In the genomic region with DNA sequence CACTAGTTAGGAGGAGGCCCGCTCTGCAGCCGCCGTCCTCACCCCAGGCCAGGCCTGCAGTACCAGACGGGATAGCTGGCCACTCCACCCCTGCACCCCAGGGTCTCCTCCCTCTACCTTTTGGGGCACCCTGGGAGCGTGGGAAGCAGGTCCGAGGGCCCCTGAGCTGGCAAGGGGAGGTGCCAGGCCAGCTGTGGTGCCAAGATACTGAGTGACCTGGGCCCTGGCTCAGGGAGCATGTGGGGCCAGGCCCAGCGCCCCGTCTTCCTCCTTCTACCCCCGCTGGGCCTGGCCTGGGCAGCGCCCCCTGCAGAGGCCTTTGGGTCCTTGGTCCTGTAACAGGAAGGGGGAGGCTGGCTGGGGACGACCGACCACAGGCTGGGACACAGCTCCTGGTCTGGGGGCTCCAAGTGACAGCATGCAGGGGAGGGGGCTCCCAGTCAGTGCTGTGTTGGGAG, we compare ENCODE assay signal across 19 cellular contexts. TPM values are rescaled to one million over a fixed set of nuclear protein-coding genes. Genes with fewer than 3 reads are reported as not detected.
DNase-seq lines count a peak whose midpoint lies in the region; ATAC-seq and TF ChIP-seq lines count a peak whose summit lies in the region.
"Had no signal": no experiment of that assay in that cellular context is flagged by ENCODE, and none has a peak within 500 bp of the region (broad histone marks: within the 10 kb centered on the region; RNA-seq: fewer than 3 reads in every experiment).

No MANE protein-coding gene starts in this region.

- peaks cover 17 to 58% of the 10 kb centered on the region in 2 experiments for H3K79me1 ChIP-seq in IMR-90 (ENCODE audit: low read depth in 1 of 2, low read length in 2 of 2)

- H4K20me1 ChIP-seq in IMR-90 (ENCODE audit: insufficient read depth, low read length) (peaks cover 46% of the 10 kb centered on the region), hepatocyte (ENCODE audit: insufficient read depth, poor library complexity, severe bottlenecking) (peaks cover 13% of the 10 kb centered on the region)

- H3K9me2 ChIP-seq in hepatocyte (replicated peaks; ENCODE audit: insufficient read depth) = no peaks in the 10 kb centered on the region

- TF ChIP-seq POLR2A in IMR-90 (IDR thresholded peaks at IDR 0.05; ENCODE audit: low read depth, low read length) (no peak), upper lobe of left lung (IDR thresholded peaks at IDR 0.05) (no peak)

- WGBS in IMR-90 (ENCODE audit: extremely low coverage in 2 of 2, insufficient read length in 1 of 2), 2 experiments = no CpG with 5 or more reads among the region's 12 CpGs
- 89% methylated on average over 12 of the region's 12 CpGs for WGBS in hepatocyte (ENCODE audit: low lambda C conversion rate, missing lambda C conversion rate)
- WGBS in upper lobe of left lung, 2 donors = 35 to 84% methylated on average over 2 to 11 of the region's 12 CpGs

- no peak overlapping the region for H3K14ac ChIP-seq in IMR-90 (replicated peaks; ENCODE audit: low read depth, low read length)

- no peak overlapping the region for H2BK5ac ChIP-seq in IMR-90 (ENCODE audit: low read depth, low read length, poor library complexity, severe bottlenecking)

- no peak overlapping the region for H3K56ac ChIP-seq in IMR-90 (ENCODE audit: extremely low read depth, insufficient read depth, low read length)

- BruUV-seq in IMR-90 (replicated peaks; lab: Mats Ljungman, UMichigan) = no TSS peak

- intact Hi-C loops in left ventricle myocardium inferior (cut with micrococcal nuclease) (no loop called here), IMR-90 (cut with micrococcal nuclease) (no loop called here)

- no peak overlapping the region for H2BK15ac ChIP-seq in IMR-90 (ENCODE audit: low read depth, low read length)

- H3K23ac ChIP-seq in IMR-90 (ENCODE audit: low read depth, low read length) = no peak overlapping the region

- no peak overlapping the region for H3K4me2 ChIP-seq in IMR-90 (ENCODE audit: low read depth, low read length)
- no peak overlapping the region for H3K4me2 ChIP-seq in hepatocyte

- DNase-seq in cardiac muscle cell (ENCODE audit: low read depth in 1 of 2, low spot score in 1 of 2) (no peak), left ventricle myocardium inferior (no peak), IMR-90 (no peak), hepatocyte (ENCODE audit: low spot score) (peak; percentile 8), upper lobe of left lung (peak in 1 of 2 donors; percentile 75), NCI-H524 (lab: John Stamatoyannopoulos, UW) (no peak), NCI-H2196 (lab: John Stamatoyannopoulos, UW; ENCODE audit: unreplicated experiment) (no peak)
- DNase-seq: activated CD4-positive, alpha-beta T cell treated with anti-CD3 and anti-CD28 coated beads, Interleukin-2, amount 50 U/mL, for 4 hours; activated CD8-positive, alpha-beta memory T cell treated with anti-CD3 and anti-CD28 coated beads, Interleukin-2, amount 50 U/mL, for 48 hours; CD4-positive, CD25-positive, alpha-beta regulatory T cell; NCI-H1436; NCI-H2171 treated with DMSO at 0.1 percent for 48 hours; NCI-H774; SJCRH30; T-helper 2 cell had no signal

- peaks cover 8% of the 10 kb centered on the region for H3K4me1 ChIP-seq in cardiac muscle cell (ENCODE audit: low read depth)
- peaks cover 33% of the 10 kb centered on the region for H3K4me1 ChIP-seq in left ventricle myocardium inferior
- peaks cover 7% of the 10 kb centered on the region; the same call in 1 of the 2 replicates for H3K4me1 ChIP-seq in IMR-90 (ENCODE audit: control insufficient read depth, insufficient read depth, low read length)
- peaks cover 18% of the 10 kb centered on the region for H3K4me1 ChIP-seq in hepatocyte (ENCODE audit: insufficient read depth)
- peaks cover 34 to 52% (median 39%) of the 10 kb centered on the region in 4 donors for H3K4me1 ChIP-seq in upper lobe of left lung
- H3K4me1 ChIP-seq: breast epithelium, HAP-1, SJCRH30 had no signal

- H3K9me3 ChIP-seq in cardiac muscle cell (ENCODE audit: low read depth) (no peaks in the 10 kb centered on the region), left ventricle myocardium inferior (replicated peaks) (no peaks in the 10 kb centered on the region), IMR-90 (ENCODE audit: control insufficient read depth, insufficient read depth, low read length) (no peaks in the 10 kb centered on the region), hepatocyte (ENCODE audit: low read depth) (no peaks in the 10 kb centered on the region), upper lobe of left lung (no peaks in the 10 kb centered on the region)
- H3K9me3 ChIP-seq: breast epithelium, HAP-1, SJCRH30, spleen had no signal

- no peak for TF ChIP-seq EP300 in upper lobe of left lung (IDR thresholded peaks at IDR 0.05)

- no peak overlapping the region for H3K18ac ChIP-seq in IMR-90 (ENCODE audit: low read depth, low read length)

- TF ChIP-seq CTCF in cardiac muscle cell (IDR thresholded peaks at IDR 0.05; ENCODE audit: low read depth, low read length) = peak; percentile 4
- TF ChIP-seq CTCF in left ventricle myocardium inferior (IDR thresholded peaks at IDR 0.05; ENCODE audit: borderline replicate concordance) = no peak
- TF ChIP-seq CTCF in IMR-90 (conservative IDR thresholded peaks at IDR 0.05; ENCODE audit: low read depth, low read length) = 0 out of 2 replicates have a peak, but pooled peaks have one; percentile 2
- no peak for TF ChIP-seq CTCF in hepatocyte (IDR thresholded peaks at IDR 0.05; ENCODE audit: poor library complexity)
- no peak for TF ChIP-seq CTCF in upper lobe of left lung (IDR thresholded peaks at IDR 0.05)

- H2AK5ac ChIP-seq in IMR-90 (ENCODE audit: low read depth, low read length) = no peak overlapping the region

- dilution Hi-C loops in IMR-90 (cut with HindIII; ENCODE audit: low sequenced_read_pairs, unreplicated experiment) = no loop called here

- no peaks in the 10 kb centered on the region for H3K9me1 ChIP-seq in IMR-90 (ENCODE audit: insufficient read depth, low read length)

- H3K4me3 ChIP-seq in cardiac muscle cell (no peak overlapping the region), left ventricle myocardium inferior (no peak overlapping the region), IMR-90 (ENCODE audit: insufficient read depth, low read depth, low read length) (no peak overlapping the region), hepatocyte (no peak overlapping the region), upper lobe of left lung (no peak overlapping the region)
- H3K4me3 ChIP-seq: breast epithelium, HAP-1, SJCRH30, spleen had no signal

- H3K9ac ChIP-seq in IMR-90 (ENCODE audit: low read depth, low read length) = no peak overlapping the region

- TF ChIP-seq RAD21 in IMR-90 (IDR thresholded peaks at IDR 0.05; ENCODE audit: low read length) = no peak

- ATAC-seq in IMR-90 (ENCODE audit: low read depth) (no peak), upper lobe of left lung (ENCODE audit: low FRiP score in 2 of 2) (no peak), HG02798 (IDR thresholded peaks at IDR 0.05; ENCODE audit: poor library complexity, unreplicated experiment) (no peak)

- H2AFZ ChIP-seq in IMR-90 (replicated peaks; ENCODE audit: low read length, poor library complexity) (no peak overlapping the region), hepatocyte (no peak overlapping the region)

- H3K79me2 ChIP-seq in hepatocyte = peaks cover 30% of the 10 kb centered on the region

- no peaks in the 10 kb centered on the region for H3K27me3 ChIP-seq in cardiac muscle cell
- H3K27me3 ChIP-seq in left ventricle myocardium inferior (ENCODE audit: low read depth) = no peaks in the 10 kb centered on the region
- H3K27me3 ChIP-seq in IMR-90 (ENCODE audit: control insufficient read depth, insufficient read depth, low read length) = no peaks in the 10 kb centered on the region
- H3K27me3 ChIP-seq in hepatocyte = no peaks in the 10 kb centered on the region
- H3K27me3 ChIP-seq in upper lobe of left lung = no peaks in the 10 kb centered on the region
- H3K27me3 ChIP-seq: breast epithelium, SJCRH30 had no signal

- H3K4ac ChIP-seq in IMR-90 (ENCODE audit: low read depth, low read length) = no peak overlapping the region

- POLR2A ChIA-PET in IMR-90 (lab: Charles Lee; ENCODE audit: unreplicated experiment) = no interaction called here

- H2AK9ac ChIP-seq in IMR-90 (replicated peaks; ENCODE audit: low read depth, low read length, poor library complexity) = peak overlapping the region; percentile 50

- H2BK20ac ChIP-seq in IMR-90 (ENCODE audit: low read depth, low read length) = no peak overlapping the region

- CTCF ChIA-PET in IMR-90 (lab: Yijun Ruan, JAX) = no interaction called here

- in situ Hi-C loops in IMR-90 (cut with MboI; ENCODE audit: low sequenced_read_pairs) = loop anchor here (10.0 kb wide), 1 partner anchor 353 kb away; no protein-coding TSS in a partner anchor

- H2BK120ac ChIP-seq in IMR-90 (ENCODE audit: low read depth, low read length) = no peak overlapping the region

- H3K27ac ChIP-seq in cardiac muscle cell = peak overlapping the region; percentile 89
- H3K27ac ChIP-seq in left ventricle myocardium inferior (replicated peaks) = no peak overlapping the region
- no peak overlapping the region for H3K27ac ChIP-seq in IMR-90 (ENCODE audit: insufficient read depth, low read length)
- no peak overlapping the region for H3K27ac ChIP-seq in hepatocyte
- peak overlapping the region in 3 of 4 donors; percentile 74 to 88 (median 75) for H3K27ac ChIP-seq in upper lobe of left lung
- H3K27ac ChIP-seq: breast epithelium, SJCRH30 had no signal

- no peak overlapping the region for H4K5ac ChIP-seq in IMR-90 (ENCODE audit: low read depth, low read length)

- no peak overlapping the region for H4K8ac ChIP-seq in IMR-90 (ENCODE audit: low read depth in 2 of 2, low read length in 2 of 2)

- H3K36me3 ChIP-seq in cardiac muscle cell (peaks cover 3% of the 10 kb centered on the region), left ventricle myocardium inferior (peaks cover 49% of the 10 kb centered on the region), IMR-90 (ENCODE audit: control insufficient read depth, insufficient read depth, low read length) (peaks cover 40% of the 10 kb centered on the region), hepatocyte (replicated peaks; ENCODE audit: insufficient read depth, low read depth) (no peaks in the 10 kb centered on the region), upper lobe of left lung (peaks cover 2 to 72% (median 51%) of the 10 kb centered on the region in 4 donors)
- H3K36me3 ChIP-seq: breast epithelium had no signal

- H4K91ac ChIP-seq in IMR-90 (ENCODE audit: insufficient read depth, low read depth, low read length) = no peak overlapping the region

RNA-seq across cellular contexts. Expression of a gene that starts 13.0 kb away (rescaled TPM):
- total RNA-seq in cardiac muscle cell (65.1 and 72.5 TPM in 2 replicates), left ventricle myocardium inferior (67.3 TPM), IMR-90 (2012; rRNA removed) (17.9 and 25.6 TPM in 2 replicates), hepatocyte (33.0 and 35.0 TPM in 2 replicates), upper lobe of left lung (10 to 100 TPM; 45.5 to 71.8 (median 62.6) TPM)
- polyA plus RNA-seq in cardiac muscle cell (71.8 and 82.8 TPM in 2 replicates), IMR-90 (2012; rRNA removed) (48.4 and 69.5 TPM in 2 replicates), hepatocyte (57.7 and 70.4 TPM in 2 replicates)
- 84.0 and 105 TPM in 2 replicates for polyA plus RNA-seq in IMR-90 (2012; cell fraction: cytosol; rRNA removed)
- polyA plus RNA-seq in IMR-90 (2012; cell fraction: nucleus; rRNA removed; ENCODE audit: low replicate concordance) = 70.0 and 101 TPM in 2 replicates

RNA-seq across cellular contexts. Expression of a gene that starts 22.3 kb away (rescaled TPM):
- 10.4 and 14.5 TPM in 2 replicates for total RNA-seq in cardiac muscle cell
- 10.3 and 15.4 TPM in 2 replicates for polyA plus RNA-seq in cardiac muscle cell
- 17.2 TPM for total RNA-seq in left ventricle myocardium inferior
- total RNA-seq in IMR-90 (2012; rRNA removed) = 0.36 and 0.56 TPM in 2 replicates
- 8.4 and 9.0 TPM in 2 replicates for polyA plus RNA-seq in IMR-90 (2012; rRNA removed)
- 6.1 and 12.6 TPM in 2 replicates for polyA plus RNA-seq in IMR-90 (2012; cell fraction: cytosol; rRNA removed)
- 15.5 and 36.4 TPM in 2 replicates for polyA plus RNA-seq in IMR-90 (2012; cell fraction: nucleus; rRNA removed; ENCODE audit: low replicate concordance)
- 3.6 TPM in 2 replicates for total RNA-seq in hepatocyte
- polyA plus RNA-seq in hepatocyte = 11.3 and 12.2 TPM in 2 replicates
- 10 to 100 TPM; 10.5 to 35.2 (median 22.6) TPM for total RNA-seq in upper lobe of left lung
- total RNA-seq: CD4-positive, CD25-positive, alpha-beta regulatory T cell had no signal

RNA-seq across cellular contexts. Expression of a gene that starts 33.5 kb away (rescaled TPM):
- total RNA-seq in cardiac muscle cell (23.3 and 33.3 TPM in 2 replicates), left ventricle myocardium inferior (5.5 TPM), IMR-90 (2012; rRNA removed) (9.3 and 10.3 TPM in 2 replicates), hepatocyte (10.0 and 12.1 TPM in 2 replicates), upper lobe of left lung (10 to 100 TPM; 11.4 to 40.6 (median 30.2) TPM)
- polyA plus RNA-seq in cardiac muscle cell (18.9 and 30.5 TPM in 2 replicates), IMR-90 (2012; rRNA removed) (83.8 and 87.2 TPM in 2 replicates), hepatocyte (55.9 and 64.2 TPM in 2 replicates)
- 83.6 and 183 TPM in 2 replicates for polyA plus RNA-seq in IMR-90 (2012; cell fraction: cytosol; rRNA removed)
- 42.8 and 134 TPM in 2 replicates for polyA plus RNA-seq in IMR-90 (2012; cell fraction: nucleus; rRNA removed; ENCODE audit: low replicate concordance)

Comparison
In these comparisons a context has a peak if more than half of its experiments do, and no peak if none do; other contexts are left out.
1. H3K27ac ChIP-seq: peak in cardiac muscle cell (single experiment) and upper lobe of left lung (3 of 4); none in left ventricle myocardium inferior (single experiment), IMR-90 (single experiment) and hepatocyte (single experiment).
2. CTCF ChIP-seq: peak in cardiac muscle cell (single experiment) and IMR-90 (single experiment); none in left ventricle myocardium inferior (single experiment), hepatocyte (single experiment) and upper lobe of left lung (0 of 6).